Comparison of ENCODE assay signal across 19 cellular contexts in the genomic region with DNA sequence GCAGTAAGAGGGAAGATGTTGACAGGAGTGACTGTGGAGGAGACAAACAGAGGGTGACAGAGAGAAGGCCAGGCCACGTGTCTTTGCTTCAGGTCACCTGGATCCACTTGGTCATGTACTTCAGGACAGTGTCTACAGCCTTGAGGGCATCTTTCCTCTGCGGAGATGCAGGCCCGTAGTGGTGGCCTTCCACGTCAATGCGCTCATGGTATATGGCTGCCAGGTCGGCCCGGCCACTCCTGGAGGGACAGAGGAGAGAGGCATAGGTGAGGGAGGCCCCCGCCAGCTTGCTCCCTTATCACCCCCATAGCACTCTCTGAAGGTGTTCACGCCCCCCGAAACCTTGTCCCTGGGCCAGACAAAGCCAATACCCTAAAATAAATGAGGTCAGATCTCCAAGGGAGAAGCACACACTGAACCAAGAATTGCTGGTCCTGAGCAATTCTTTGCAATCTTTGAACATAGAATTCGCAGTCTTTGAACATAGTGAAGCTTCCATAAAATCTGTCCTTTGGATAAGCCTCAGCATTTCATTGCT.
A peak's percentile ranks its signal among the peaks of the same experiment; 100 is the strongest.
DNase-seq lines count a peak whose midpoint lies in the region; ATAC-seq, FAIRE-seq and TF ChIP-seq lines count a peak whose summit lies in the region.
"Had no signal": no experiment of that assay in that cellular context is flagged by ENCODE, and none has a peak within 500 bp of the region (broad histone marks: within the 10 kb centered on the region; RNA-seq: fewer than 3 reads in every experiment).

No MANE protein-coding gene starts in this region.

- FAIRE-seq in HepG2 (lab: Jason Lieb, UNC), result no peak
- FAIRE-seq: GM12891, GM19239 had no signal

- no peak overlapping the region for H3K9ac ChIP-seq in HepG2 (ENCODE audit: insufficient read depth, low read depth, low read length)
- H3K9ac ChIP-seq in neural progenitor cell, result no peak overlapping the region
- H3K9ac ChIP-seq: BLaER1 treated with 17β-estradiol and CSF1 and Interleukin-3, amounts not matched to agents 10 nM and 100 nM; GM23248 had no signal

- H3K27ac ChIP-seq in HepG2 (ENCODE audit: extremely low read length, insufficient read depth, low read length) (no peak overlapping the region), right lobe of liver (no peak overlapping the region), neural progenitor cell (no peak overlapping the region)
- H3K27ac ChIP-seq: BLaER1 treated with 17β-estradiol and CSF1 and Interleukin-3, amounts not matched to agents 10 nM and 100 nM; GM23248 had no signal

- H3K27ac Mint-ChIP-seq in neural progenitor cell, result peak overlapping the region; percentile 37
- H3K27ac Mint-ChIP-seq in stimulated activated memory B cell treated with anti-CD40 and anti-IgM and Interleukin-4, amounts not matched to agents 10 μg/mL and 1 μg/mL and 100 μg/mL, for 72 hours, result no peak overlapping the region
- H3K27ac Mint-ChIP-seq: B cell; CD8-positive, alpha-beta T cell had no signal

- no peak overlapping the region for H3K4me2 ChIP-seq in HepG2 (ENCODE audit: low read depth, low read length)
- no peak overlapping the region for H3K4me2 ChIP-seq in neural progenitor cell
- H3K4me2 ChIP-seq: BLaER1 treated with 17β-estradiol and CSF1 and Interleukin-3, amounts not matched to agents 10 nM and 100 nM had no signal

- no peaks in the 10 kb centered on the region for H3F3A ChIP-seq in neural progenitor cell (ENCODE audit: low read depth)

- H3K79me2 ChIP-seq in HepG2 (ENCODE audit: insufficient read depth, low read length), result no peaks in the 10 kb centered on the region
- no peaks in the 10 kb centered on the region for H3K79me2 ChIP-seq in neural progenitor cell (ENCODE audit: low read depth)

- in situ Hi-C loops in HepG2 (cut with HindIII; ENCODE audit: extremely low pct_ligation_motif_present, low pct_unique_long_range_greater_than_20kb), result no loop called here

- peak overlapping the region; percentile 46 for H3K4me3 Mint-ChIP-seq in neural progenitor cell
- H3K4me3 Mint-ChIP-seq in stimulated activated memory B cell treated with anti-CD40 and anti-IgM and Interleukin-4, amounts not matched to agents 10 μg/mL and 1 μg/mL and 100 μg/mL, for 72 hours, result no peak overlapping the region
- H3K4me3 Mint-ChIP-seq: B cell; CD8-positive, alpha-beta T cell had no signal

- CTCF ChIA-PET in HepG2 (lab: Yijun Ruan, JAX; ENCODE audit: low intra/inter-chr PET ratio, low total read pairs), result no interaction called here

- 30% methylated on average over 2 of the region's 11 CpGs for WGBS in HepG2 (ENCODE audit: low lambda C conversion rate)
- WGBS in right lobe of liver (ENCODE audit: insufficient coverage, low coverage, low lambda C conversion rate, missing lambda C conversion rate), result 72% methylated on average over 2 of the region's 11 CpGs

- H3K27me3 ChIP-seq in HepG2 (ENCODE audit: control insufficient read depth in 1 of 2, insufficient read depth in 2 of 2, low read length in 2 of 2) (no peaks in the 10 kb centered on the region; a peak in 2 of 5 replicates), right lobe of liver (no peaks in the 10 kb centered on the region), neural progenitor cell (no peaks in the 10 kb centered on the region)
- H3K27me3 ChIP-seq: BLaER1 treated with 17β-estradiol and CSF1 and Interleukin-3, amounts not matched to agents 10 nM and 100 nM had no signal

- TF ChIP-seq EP300 in HepG2 (IDR thresholded peaks at IDR 0.05; ENCODE audit: low read depth in 2 of 2, low read length in 2 of 2), result no peak
- no peak for TF ChIP-seq EP300 in HepG2 (CRISPR knock-in tag; IDR thresholded peaks at IDR 0.05; ENCODE audit: borderline replicate concordance)

- TF ChIP-seq RAD21 in HepG2 (CRISPR knock-in tag; IDR thresholded peaks at IDR 0.05), result no peak

- H3K36me3 ChIP-seq in HepG2 (replicated peaks in 1 of 2; ENCODE audit: control insufficient read depth in 1 of 2, insufficient read depth in 2 of 2, low read length in 2 of 2) (no peaks in the 10 kb centered on the region), right lobe of liver (no peaks in the 10 kb centered on the region), neural progenitor cell (no peaks in the 10 kb centered on the region)
- H3K36me3 ChIP-seq: BLaER1 treated with 17β-estradiol and CSF1 and Interleukin-3, amounts not matched to agents 10 nM and 100 nM; HAP-1 had no signal

- H3K4me1 Mint-ChIP-seq in neural progenitor cell, result peaks cover 11% of the 10 kb centered on the region
- H3K4me1 Mint-ChIP-seq in stimulated activated memory B cell treated with anti-CD40 and anti-IgM and Interleukin-4, amounts not matched to agents 10 μg/mL and 1 μg/mL and 100 μg/mL, for 72 hours, result no peaks in the 10 kb centered on the region
- H3K4me1 Mint-ChIP-seq: B cell had no signal

- no peaks in the 10 kb centered on the region for H3K4me1 ChIP-seq in HepG2 (ENCODE audit: insufficient read depth, low read length)
- peaks cover 0 to 2% (median under 1%) of the 10 kb centered on the region in 4 donors for H3K4me1 ChIP-seq in right lobe of liver
- H3K4me1 ChIP-seq in neural progenitor cell, result no peaks in the 10 kb centered on the region
- H3K4me1 ChIP-seq: HAP-1 had no signal

- TF ChIP-seq POLR2A in HepG2 (IDR thresholded peaks at IDR 0.05; ENCODE audit: insufficient read depth in 1 of 2, low read depth in 2 of 2, low read length in 2 of 2), result no peak
- TF ChIP-seq POLR2A in right lobe of liver (IDR thresholded peaks at IDR 0.05), result no peak

- H3K9me3 ChIP-seq in HepG2 (ENCODE audit: low read length) (no peaks in the 10 kb centered on the region), right lobe of liver (no peaks in the 10 kb centered on the region), neural progenitor cell (ENCODE audit: low read depth) (no peaks in the 10 kb centered on the region)
- H3K9me3 ChIP-seq: HAP-1 had no signal

- BruUV-seq in HepG2 (replicated peaks; lab: Mats Ljungman, UMichigan), result no TSS peak

- POLR2A ChIA-PET in HepG2 (lab: Yijun Ruan, JAX), result no interaction called here

- TF ChIP-seq CTCF in HepG2 (CRISPR knock-in tag; IDR thresholded peaks at IDR 0.05) (no peak), right lobe of liver (IDR thresholded peaks at IDR 0.05) (no peak), neural progenitor cell (IDR thresholded peaks at IDR 0.05) (no peak)

- H3K27me3 Mint-ChIP-seq in neural progenitor cell (ENCODE audit: insufficient read depth, low read depth), result peaks cover 4% of the 10 kb centered on the region
- H3K27me3 Mint-ChIP-seq in stimulated activated memory B cell treated with anti-CD40 and anti-IgM and Interleukin-4, amounts not matched to agents 10 μg/mL and 1 μg/mL and 100 μg/mL, for 72 hours, result peaks cover 15% of the 10 kb centered on the region

- H4K20me1 ChIP-seq in HepG2 (ENCODE audit: insufficient read depth, low read length) (no peaks in the 10 kb centered on the region), neural progenitor cell (ENCODE audit: low read depth) (no peaks in the 10 kb centered on the region)
- H4K20me1 ChIP-seq: BLaER1 treated with 17β-estradiol and CSF1 and Interleukin-3, amounts not matched to agents 10 nM and 100 nM had no signal

- DNase-seq in HepG2 (ENCODE audit: low spot score), result no peak
- no peak for DNase-seq in right lobe of liver
- DNase-seq in islet precursor cell, result peak; percentile 37
- DNase-seq in neural progenitor cell (ENCODE audit: low spot score), result no peak
- no peak for DNase-seq in GDM1 (lab: John Stamatoyannopoulos, UW)
- DNase-seq in DMS 273 treated with DMSO at 0.1 percent for 48 hours (lab: John Stamatoyannopoulos, UW), result no peak
- no peak for DNase-seq in posterior vena cava (ENCODE audit: low spot score)
- DNase-seq: Calu3; CD8-positive, alpha-beta T cell; DMS53; DND-41; EL; GM23248 had no signal

- intact Hi-C loops in HepG2 (cut with micrococcal nuclease; ENCODE audit: unreplicated experiment) (no loop called here), right lobe of liver (cut with DNase I) (no loop called here), posterior vena cava (cut with DNase I) (no loop called here)

- ATAC-seq in HepG2 (no peak), right lobe of liver (no peak)
- peak; percentile 15 for ATAC-seq in stimulated activated memory B cell treated with anti-CD40 and anti-IgM and Interleukin-4, amounts not matched to agents 10 μg/mL and 1 μg/mL and 100 μg/mL, for 72 hours
- ATAC-seq: CD8-positive, alpha-beta T cell had no signal

- H3K9me3 Mint-ChIP-seq in neural progenitor cell, result no peaks in the 10 kb centered on the region
- H3K9me3 Mint-ChIP-seq in stimulated activated memory B cell treated with anti-CD40 and anti-IgM and Interleukin-4, amounts not matched to agents 10 μg/mL and 1 μg/mL and 100 μg/mL, for 72 hours, result no peaks in the 10 kb centered on the region
- H3K9me3 Mint-ChIP-seq: CD8-positive, alpha-beta T cell had no signal

- H3K36me3 Mint-ChIP-seq in neural progenitor cell, result no peaks in the 10 kb centered on the region
- H3K36me3 Mint-ChIP-seq in stimulated activated memory B cell treated with anti-CD40 and anti-IgM and Interleukin-4, amounts not matched to agents 10 μg/mL and 1 μg/mL and 100 μg/mL, for 72 hours, result no peaks in the 10 kb centered on the region
- H3K36me3 Mint-ChIP-seq: CD8-positive, alpha-beta T cell had no signal

- H3K4me3 ChIP-seq in HepG2 (replicated peaks in 1 of 3; ENCODE audit: insufficient read depth in 1 of 3, low read depth in 2 of 3, low read length in 3 of 3) (no peak overlapping the region), right lobe of liver (no peak overlapping the region), neural progenitor cell (no peak overlapping the region)
- H3K4me3 ChIP-seq: BLaER1 treated with 17β-estradiol and CSF1 and Interleukin-3, amounts not matched to agents 10 nM and 100 nM; GM23248; HAP-1 had no signal

- H2AFZ ChIP-seq in HepG2 (ENCODE audit: low read length), result no peak overlapping the region
- H2AFZ ChIP-seq in neural progenitor cell (replicated peaks), result no peak overlapping the region
- H2AFZ ChIP-seq: GM23248 had no signal

TF ChIP-seq in HepG2, 621 proteins besides CTCF, POLR2A, EP300 and RAD21:
- TF ChIP-seq TCF12 (IDR thresholded peaks at IDR 0.05) (no peak), TCF12 (CRISPR knock-in tag; IDR thresholded peaks at IDR 0.05) (no peak)
- TF ChIP-seq, protein P1, sequence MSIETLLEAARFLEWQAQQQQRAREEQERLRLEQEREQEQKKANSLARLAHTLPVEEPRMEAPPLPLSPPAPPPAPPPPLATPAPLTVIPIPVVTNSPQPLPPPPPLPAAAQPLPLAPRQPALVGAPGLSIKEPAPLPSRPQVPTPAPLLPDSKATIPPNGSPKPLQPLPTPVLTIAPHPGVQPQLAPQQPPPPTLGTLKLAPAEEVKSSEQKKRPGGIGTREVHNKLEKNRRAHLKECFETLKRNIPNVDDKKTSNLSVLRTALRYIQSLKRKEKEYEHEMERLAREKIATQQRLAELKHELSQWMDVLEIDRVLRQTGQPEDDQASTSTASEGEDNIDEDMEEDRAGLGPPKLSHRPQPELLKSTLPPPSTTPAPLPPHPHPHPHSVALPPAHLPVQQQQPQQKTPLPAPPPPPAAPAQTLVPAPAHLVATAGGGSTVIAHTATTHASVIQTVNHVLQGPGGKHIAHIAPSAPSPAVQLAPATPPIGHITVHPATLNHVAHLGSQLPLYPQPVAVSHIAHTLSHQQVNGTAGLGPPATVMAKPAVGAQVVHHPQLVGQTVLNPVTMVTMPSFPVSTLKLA (IDR thresholded peaks at IDR 0.05), result peak; percentile 18; the same call in 1 of the 2 replicates
